12 cellular contexts compared by ENCODE assay signal in the genomic region with DNA sequence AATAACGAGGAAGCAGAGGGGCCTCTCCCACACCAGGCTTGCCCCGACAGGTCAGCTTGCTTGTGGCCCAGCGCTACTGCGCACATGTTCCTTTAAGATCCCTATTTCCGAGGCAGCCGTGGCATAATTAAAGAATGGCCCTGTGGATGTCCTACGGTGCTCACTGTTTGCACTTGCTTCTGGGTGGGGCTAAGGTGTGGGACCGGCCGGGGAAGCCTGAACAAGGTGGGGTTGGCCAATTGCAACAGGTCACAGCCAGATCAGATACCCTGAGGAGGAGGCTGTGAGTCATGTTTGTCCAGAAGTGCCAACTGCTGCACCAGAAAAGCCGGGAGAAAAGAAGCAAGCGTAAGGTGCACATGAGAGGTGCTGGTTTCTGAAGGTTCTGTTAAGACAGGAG.
DNase-seq lines count a peak whose midpoint lies in the region; ATAC-seq, FAIRE-seq and TF ChIP-seq lines count a peak whose summit lies in the region.
"Had no signal": no experiment of that assay in that cellular context is flagged by ENCODE, and none has a peak within 500 bp of the region (broad histone marks: within the 10 kb centered on the region; RNA-seq: fewer than 3 reads in every experiment).

No MANE protein-coding gene starts in this region.

- H3K4me1 ChIP-seq in osteoblast (ENCODE audit: insufficient read depth, low read length) = peaks cover 9% of the 10 kb centered on the region

- H3K27me3 ChIP-seq in bronchial epithelial cell (ENCODE audit: control insufficient read depth, insufficient read depth, low read length) (no peaks in the 10 kb centered on the region), osteoblast (ENCODE audit: insufficient read depth, low read length) (no peaks in the 10 kb centered on the region)

- H3K9me3 ChIP-seq in osteoblast (ENCODE audit: low read depth, low read length) = no peaks in the 10 kb centered on the region

- H3K79me2 ChIP-seq in osteoblast (ENCODE audit: insufficient read depth, low read length) = no peaks in the 10 kb centered on the region

- TF ChIP-seq POLR2A in GM12891 (IDR thresholded peaks at IDR 0.05; ENCODE audit: low read depth, low read length) = no peak

- no peak overlapping the region for H3K4me2 ChIP-seq in osteoblast (ENCODE audit: insufficient read depth, low read length)

- H4K20me1 ChIP-seq in osteoblast (ENCODE audit: insufficient read depth, low read length) = peaks cover 49% of the 10 kb centered on the region

- H3K36me3 ChIP-seq in bronchial epithelial cell (ENCODE audit: control insufficient read depth, insufficient read depth, low read length) (no peaks in the 10 kb centered on the region), osteoblast (ENCODE audit: insufficient read depth, low read length) (no peaks in the 10 kb centered on the region)

- in situ Hi-C loops in KBM-7 (cut with MboI; ENCODE audit: low pct_unique_long_range_greater_than_20kb, low sequenced_read_pairs) = no loop called here

- no peak overlapping the region for H3K27ac ChIP-seq in osteoblast (ENCODE audit: low read depth, low read length)

- no peak for ATAC-seq in HG03432 (IDR thresholded peaks at IDR 0.05; ENCODE audit: unreplicated experiment)
- ATAC-seq: stimulated activated naive CD8-positive, alpha-beta T cell treated with anti-CD3 and anti-CD28 coated beads, Interleukin-15, amount 100 ng/mL, for 72 hours had no signal

- TF ChIP-seq CTCF in LNCaP clone FGC (IDR thresholded peaks at IDR 0.05; ENCODE audit: control insufficient read depth, extremely low read depth, insufficient read depth) (no peak), bronchial epithelial cell (IDR thresholded peaks at IDR 0.05; ENCODE audit: insufficient read depth, low read length, severe bottlenecking) (no peak), osteoblast (IDR thresholded peaks at IDR 0.05; ENCODE audit: extremely low read depth, low read depth, low read length) (no peak)

- peak overlapping the region; percentile 22 for H3K4me3 ChIP-seq in LNCaP clone FGC (ENCODE audit: low read depth, low read length)
- peak overlapping the region; percentile 34 for H3K4me3 ChIP-seq in bronchial epithelial cell (ENCODE audit: low read depth, low read length)
- no peak overlapping the region for H3K4me3 ChIP-seq in osteoblast (ENCODE audit: insufficient read depth, low read length)

- no peak overlapping the region for H2AFZ ChIP-seq in osteoblast (ENCODE audit: low read length)

- peak; percentile 27 for DNase-seq in COR-L47 (lab: John Stamatoyannopoulos, UW)
- DNase-seq in LNCaP clone FGC (ENCODE audit: low read depth) = peak; percentile 85
- DNase-seq in bronchial epithelial cell (ENCODE audit: low read depth) = peak; percentile 98
- DNase-seq in osteoblast (ENCODE audit: insufficient read length, low spot score, missing footprints) = peak; percentile 46
- DNase-seq in KBM-7 = no peak
- DNase-seq in GM12891 (ENCODE audit: insufficient read length, low spot score) = no peak
- no peak for DNase-seq in stimulated activated CD4-positive, alpha-beta T cell treated with anti-CD3 and anti-CD28 coated beads, Interleukin-15, amount 100 ng/mL, for 24 hours
- DNase-seq: activated T-cell treated with anti-CD3 and anti-CD28 coated beads, Interleukin-2, amount 50 U/mL, for 48 hours; effector memory CD4-positive, alpha-beta T cell; stimulated activated naive CD8-positive, alpha-beta T cell treated with anti-CD3 and anti-CD28 coated beads, Interleukin-15, amount 100 ng/mL, for 72 hours had no signal

- peak; percentile 98 for FAIRE-seq in bronchial epithelial cell (lab: Jason Lieb, UNC)
- no peak for FAIRE-seq in GM12891 (lab: Jason Lieb, UNC)
- FAIRE-seq: islet of Langerhans had no signal

TF ChIP-seq in GM12891, 5 proteins besides CTCF, POLR2A, EP300 and RAD21:
- TF ChIP-seq SPI1 (IDR thresholded peaks at IDR 0.05; ENCODE audit: low read depth, low read length) (no peak), TAF1 (IDR thresholded peaks at IDR 0.05; ENCODE audit: low read depth, low read length) (no peak), POU2F2 (IDR thresholded peaks at IDR 0.05; ENCODE audit: low read depth, low read length) (no peak), PAX5 (IDR thresholded peaks at IDR 0.05; ENCODE audit: insufficient read depth, low read length, severe bottlenecking) (no peak), POLR2AphosphoS5 (IDR thresholded peaks at IDR 0.05; ENCODE audit: low read depth, low read length) (no peak)

Comparison
In these comparisons a context has a peak if more than half of its experiments do, and no peak if none do; other contexts are left out.
1. DNase-seq: peak in COR-L47 (single experiment), LNCaP clone FGC (single experiment), bronchial epithelial cell (single experiment) and osteoblast (single experiment); none in KBM-7 (single experiment), GM12891 (single experiment) and stimulated activated CD4-positive, alpha-beta T cell treated with anti-CD3 and anti-CD28 coated beads, Interleukin-15, amount 100 ng/mL, for 24 hours (single experiment).